8 cellular contexts compared by ENCODE assay signal in genomic region chr2:127064642-127065250, GRCh38. TPM values are rescaled to one million over a fixed set of nuclear protein-coding genes. Genes with fewer than 3 reads are reported as not detected.
DNase-seq lines count a peak whose midpoint lies in the region; ATAC-seq and TF ChIP-seq lines count a peak whose summit lies in the region.

No MANE protein-coding gene starts in this region.

- H3K36me3 Mint-ChIP-seq in central memory CD8-positive, alpha-beta T cell (ENCODE audit: insufficient read depth) = peaks cover 23% of the 10 kb centered on the region

- H3K4me1 ChIP-seq in HUES64 (ENCODE audit: insufficient read depth, low read length) (peaks cover 14% of the 10 kb centered on the region; the same call in 1 of the 2 replicates), left lung (peaks cover 13 to 63% of the 10 kb centered on the region in 2 donors)

- H3K27me3 ChIP-seq in HUES64 (ENCODE audit: insufficient read depth, low read length) (no peaks in the 10 kb centered on the region), WERI-Rb-1 (ENCODE audit: insufficient read depth, low read depth, severe bottlenecking) (no peaks in the 10 kb centered on the region), left lung (no peaks in the 10 kb centered on the region)

- peaks cover 30% of the 10 kb centered on the region for H3K4me1 Mint-ChIP-seq in central memory CD8-positive, alpha-beta T cell

- H3K27me3 Mint-ChIP-seq in central memory CD8-positive, alpha-beta T cell = no peaks in the 10 kb centered on the region

- TF ChIP-seq CTCF in WERI-Rb-1 (IDR thresholded peaks at IDR 0.05; ENCODE audit: low read depth, low read length) (no peak), left lung (IDR thresholded peaks at IDR 0.05) (no peak)

- H3K9me3 ChIP-seq in HUES64 (ENCODE audit: insufficient read depth, low read depth, low read length) (no peaks in the 10 kb centered on the region), WERI-Rb-1 (ENCODE audit: severe bottlenecking) (no peaks in the 10 kb centered on the region), left lung (no peaks in the 10 kb centered on the region)

- peak; percentile 78 for ATAC-seq in GM21723 (IDR thresholded peaks at IDR 0.05; ENCODE audit: unreplicated experiment)
- peak; percentile 55 for ATAC-seq in central memory CD8-positive, alpha-beta T cell (replicated peaks; ENCODE audit: extremely low read depth, poor library complexity, severe bottlenecking)
- ATAC-seq in left lung = peak; percentile 87

- no peak overlapping the region for H3K4me3 Mint-ChIP-seq in central memory CD8-positive, alpha-beta T cell

- H3K27ac ChIP-seq in HUES64 (ENCODE audit: low read depth, low read length) (peak overlapping the region; percentile 82), WERI-Rb-1 (peak overlapping the region; percentile 98), left lung (peak overlapping the region; percentile 33 to 85)

- peak overlapping the region; percentile 58; the same call in 1 of the 2 replicates for H3K9ac ChIP-seq in HUES64 (ENCODE audit: low read depth, low read length)

- H3K4me3 ChIP-seq in HUES64 (ENCODE audit: low read length) (no peak overlapping the region), WERI-Rb-1 (ENCODE audit: low read depth, low read length) (no peak overlapping the region), left lung (no peak overlapping the region)

- WGBS in HUES64 = 37% methylated on average over 17 of the region's 17 CpGs

- peak overlapping the region; percentile 44 for H3K27ac Mint-ChIP-seq in central memory CD8-positive, alpha-beta T cell (ENCODE audit: low read depth)

- no peaks in the 10 kb centered on the region for H3K9me3 Mint-ChIP-seq in central memory CD8-positive, alpha-beta T cell

- DNase-seq in Daoy (ENCODE audit: low read depth) (peak; percentile 99), WERI-Rb-1 (peak; percentile 95), left lung (peak; percentile 92 to 95), D341Med (ENCODE audit: low spot score) (no peak)
- DNase-seq in central memory CD8-positive, alpha-beta T cell (ENCODE audit: low spot score in 2 of 2) = no peak
- DNase-seq in stimulated activated CD4-positive, alpha-beta T cell treated with anti-CD3 and anti-CD28 coated beads, TNF-alpha, amount 100 ng/mL, for 1 hour (ENCODE audit: low read depth in 3 of 3, low spot score in 1 of 3) = peak in 2 of 3 donors; percentile 39 to 43

- intact Hi-C loops in left lung (cut with DNase I) = no loop called here

- H3K36me3 ChIP-seq in HUES64 (ENCODE audit: insufficient read depth, low read length) (peaks cover 8% of the 10 kb centered on the region; the same call in 1 of the 2 replicates), WERI-Rb-1 (peaks cover 65% of the 10 kb centered on the region), left lung (peaks cover 0 to 22% of the 10 kb centered on the region in 2 donors)

RNA-seq across cellular contexts. Expression of gene BIN1, which starts 42.2 kb away (rescaled TPM):
- total RNA-seq in Daoy (2014; rRNA removed; shearing (Covaris generic)) = 68.1 and 74.2 TPM in 2 replicates
- 41.0 TPM for polyA plus RNA-seq in HUES64 (2013, experiment 1 of 2)
- polyA plus RNA-seq in HUES64 (2013, experiment 2 of 2) = 45.4 TPM
- total RNA-seq in left lung = 10 to 100 TPM; 32.0 to 36.0 TPM

Comparison
In these comparisons a context has a peak if more than half of its experiments do, and no peak if none do; other contexts are left out.
1. DNase-seq: peak in Daoy (single experiment), WERI-Rb-1 (single experiment), left lung (2 of 2) and stimulated activated CD4-positive, alpha-beta T cell treated with anti-CD3 and anti-CD28 coated beads, TNF-alpha, amount 100 ng/mL, for 1 hour (2 of 3); none in central memory CD8-positive, alpha-beta T cell (0 of 2) and D341Med (single experiment).
2. Peak in every context shown above with its lines, with median percentiles within 50 percentile points of each other: ATAC-seq and H3K27ac ChIP-seq.